ENCODE assay signal across 9 cellular contexts in genomic region chr21:41880153-41880552, GRCh38. TPM values are rescaled to one million over a fixed set of nuclear protein-coding genes. Genes with fewer than 3 reads are reported as not detected.
DNase-seq lines count a peak whose midpoint lies in the region; ATAC-seq and TF ChIP-seq lines count a peak whose summit lies in the region.
"Had no signal": no experiment of that assay in that cellular context is flagged by ENCODE, and none has a peak within 500 bp of the region (broad histone marks: within the 10 kb centered on the region; RNA-seq: fewer than 3 reads in every experiment).

No MANE protein-coding gene starts in this region.

- H3K4me3 Mint-ChIP-seq in endodermal cell = peak overlapping the region; percentile 71

- H3K9ac ChIP-seq in PC-3 (ENCODE audit: low read length) = peak overlapping the region; percentile 98
- no peak overlapping the region for H3K9ac ChIP-seq in endodermal cell (ENCODE audit: extremely low read depth, low read length, poor library complexity, severe bottlenecking)

- no peaks in the 10 kb centered on the region for H3K9me3 ChIP-seq in PC-3 (ENCODE audit: low read length)
- H3K9me3 ChIP-seq in endodermal cell (ENCODE audit: control insufficient read depth, low read length) = no peaks in the 10 kb centered on the region
- no peaks in the 10 kb centered on the region for H3K9me3 ChIP-seq in sigmoid colon

- 93 to 96% methylated on average over 8 to 9 of the region's 9 CpGs for whole genome bisulfite sequencing in endodermal cell (ENCODE audit: insufficient coverage in 1 of 2, insufficient read length in 1 of 2), 2 experiments
- WGBS in sigmoid colon, 2 donors = 92 to 95% methylated on average over 9 of the region's 9 CpGs

- H3K4me1 ChIP-seq in PC-3 (ENCODE audit: insufficient read depth, low read length) (peaks cover 20% of the 10 kb centered on the region), endodermal cell (ENCODE audit: control insufficient read depth, insufficient read depth, low read length) (peaks cover 5% of the 10 kb centered on the region), sigmoid colon (peaks cover 0 to 28% (median 20%) of the 10 kb centered on the region in 4 donors)

- H3K4me1 Mint-ChIP-seq in endodermal cell = peaks cover 9% of the 10 kb centered on the region

- TF ChIP-seq EP300 in sigmoid colon (IDR thresholded peaks at IDR 0.05) = no peak

- H3K9me3 Mint-ChIP-seq in endodermal cell = no peaks in the 10 kb centered on the region

- H3K27ac Mint-ChIP-seq in endodermal cell = no peak overlapping the region

- H3K4me2 ChIP-seq in PC-3 (ENCODE audit: low read length) = peak overlapping the region; percentile 94

- POLR2A ChIA-PET in PC-3 (lab: Charles Lee; ENCODE audit: unreplicated experiment) = interaction anchor here (0.5 kb wide), 1 partner anchor 250 kb away, joined by 15 read pairs; no protein-coding TSS in a partner anchor

- ATAC-seq in PC-3 = no peak
- ATAC-seq in GM21619 (IDR thresholded peaks at IDR 0.05; ENCODE audit: unreplicated experiment) = no peak

- H3K27ac ChIP-seq in PC-3 (ENCODE audit: low read length) (no peak overlapping the region), endodermal cell (ENCODE audit: low read depth, low read length) (no peak overlapping the region), sigmoid colon (peak overlapping the region in 2 of 4 donors; percentile 76 to 89)

- H3K36me3 Mint-ChIP-seq in endodermal cell (ENCODE audit: low read depth) = peaks cover 2% of the 10 kb centered on the region

- H3K36me3 ChIP-seq in PC-3 (ENCODE audit: low read depth, low read length) = no peaks in the 10 kb centered on the region
- H3K36me3 ChIP-seq in endodermal cell (ENCODE audit: control insufficient read depth, insufficient read depth, low read length) = no peaks in the 10 kb centered on the region
- no peaks in the 10 kb centered on the region for H3K36me3 ChIP-seq in sigmoid colon

- no TSS peak for BruUV-seq in PC-3 (replicated peaks; lab: Mats Ljungman, UMichigan)

- no peaks in the 10 kb centered on the region for H3K9me2 ChIP-seq in PC-3 (replicated peaks; ENCODE audit: low read length)

- no peaks in the 10 kb centered on the region for H3F3A ChIP-seq in PC-3 (ENCODE audit: low read length, unreplicated experiment)

- DNase-seq in GM12865 (ENCODE audit: low read depth) (no peak), PC-3 (no peak), endodermal cell (no peak), sigmoid colon (peak; percentile 42), NCI-H510A treated with DMSO at 0.1 percent for 48 hours (lab: John Stamatoyannopoulos, UW) (no peak), HuH-7 (ENCODE audit: low spot score) (no peak), NCI-H2081 treated with DMSO at 0.1 percent for 48 hours (lab: John Stamatoyannopoulos, UW) (no peak)
- DNase-seq: activated gamma-delta T cell had no signal

- TF ChIP-seq CTCF in GM12865 (IDR thresholded peaks at IDR 0.05; ENCODE audit: insufficient read depth, low read depth, low read length, missing control alignments) = no peak
- TF ChIP-seq CTCF in PC-3 (conservative IDR thresholded peaks at IDR 0.05; ENCODE audit: low read depth, low read length) = no peak
- no peak for TF ChIP-seq CTCF in endodermal cell (conservative IDR thresholded peaks at IDR 0.05)
- TF ChIP-seq CTCF in sigmoid colon (IDR thresholded peaks at IDR 0.05) = no peak

- intact Hi-C loops in PC-3 (cut with micrococcal nuclease) (no loop called here), sigmoid colon (cut with DNase I) (no loop called here)

- TF ChIP-seq POLR2A in sigmoid colon (IDR thresholded peaks at IDR 0.05) = no peak

- peaks cover 34% of the 10 kb centered on the region for H3K79me2 ChIP-seq in PC-3 (ENCODE audit: low read length)

- H2AFZ ChIP-seq in PC-3 (ENCODE audit: low read length) = 0 out of 2 replicates have a peak overlapping the region, but pooled peaks have one; percentile 97

- H3K4me3 ChIP-seq in GM12865 (ENCODE audit: low read depth, low read length) = peak overlapping the region; percentile 66
- peak overlapping the region; percentile 73 for H3K4me3 ChIP-seq in PC-3 (ENCODE audit: low read length)
- H3K4me3 ChIP-seq in endodermal cell (ENCODE audit: low read length) = peak overlapping the region; percentile 85
- H3K4me3 ChIP-seq in sigmoid colon = peak overlapping the region in 2 of 4 donors; percentile 82 to 97

- H3K27me3 ChIP-seq in PC-3 (ENCODE audit: low read length) (no peaks in the 10 kb centered on the region), endodermal cell (ENCODE audit: control insufficient read depth, insufficient read depth, low read length, poor library complexity, severe bottlenecking) (no peaks in the 10 kb centered on the region), sigmoid colon (no peaks in the 10 kb centered on the region)

- H4K20me1 ChIP-seq in PC-3 (ENCODE audit: low read length) = no peaks in the 10 kb centered on the region

- CTCF ChIA-PET in PC-3 (lab: Charles Lee) = interaction anchor here (0.6 kb wide), 1 partner anchor 53 kb away, joined by 5 read pairs; no protein-coding TSS in a partner anchor

- no peaks in the 10 kb centered on the region for H3K27me3 Mint-ChIP-seq in endodermal cell (ENCODE audit: insufficient read depth)

RNA-seq across cellular contexts. Expression of gene PRDM15, which starts 1.0 kb away (rescaled TPM):
- total RNA-seq in PC-3 (2014; rRNA removed) (13.4 and 16.8 TPM in 2 replicates), endodermal cell (10 to 100 TPM in 1 of 2 donors, 1 to 10 TPM in 1; 8.8 to 10.1 TPM), sigmoid colon (1 to 10 TPM; 3.5 to 6.9 (median 5.2) TPM)
- 8.4 TPM for polyA plus RNA-seq in endodermal cell (2013, experiment 1 of 2)
- polyA plus RNA-seq in endodermal cell (2013, experiment 2 of 2) = 10.4 TPM
- polyA plus RNA-seq in sigmoid colon = 1 to 10 TPM; 1.2 to 5.7 (median 3.0) TPM
